18 cellular contexts compared by ENCODE assay signal in the genomic region with DNA sequence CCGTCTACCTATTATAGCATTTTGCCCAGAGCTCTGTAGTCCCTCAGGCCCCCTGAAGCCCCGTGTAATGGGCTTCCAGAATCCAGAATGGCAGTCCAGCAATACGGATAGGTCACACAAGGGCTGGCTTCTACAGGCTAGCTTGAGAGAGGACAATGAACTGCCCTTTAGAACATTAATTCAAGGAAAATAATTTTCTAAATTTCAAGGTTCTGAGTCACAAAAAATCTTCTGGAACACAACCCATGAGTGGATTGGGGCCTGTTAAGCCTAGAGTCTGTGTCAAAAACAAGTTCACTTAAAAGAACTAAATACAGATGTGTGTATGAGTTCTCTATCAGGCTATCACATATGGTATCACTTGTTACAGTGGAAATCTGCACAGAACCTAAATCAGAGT. TPM values are rescaled to one million over a fixed set of nuclear protein-coding genes. Genes with fewer than 3 reads are reported as not detected.
DNase-seq lines count a peak whose midpoint lies in the region; TF ChIP-seq lines count a peak whose summit lies in the region.
"Had no signal": no experiment of that assay in that cellular context is flagged by ENCODE, and none has a peak within 500 bp of the region (broad histone marks: within the 10 kb centered on the region; RNA-seq: fewer than 3 reads in every experiment).

No MANE protein-coding gene starts in this region.

- no peak overlapping the region for H3K27ac Mint-ChIP-seq in activated CD4-positive, alpha-beta memory T cell treated with anti-CD3 and anti-CD28 coated beads for 36 hours
- H3K27ac Mint-ChIP-seq: activated CD8-positive, alpha-beta T cell treated with anti-CD3 and anti-CD28 coated beads, Interleukin-2, amount 10 ng/mL, durations not matched to agents 7 days and 5 days; activated naive CD8-positive, alpha-beta T cell treated with anti-CD3 and anti-CD28 coated beads, Interleukin-2, amount 50 U/mL, for 24 hours; activated T-helper 1 cell treated with anti-CD3 and anti-CD28 coated beads, Interleukin-12 subunit alpha, Interleukin-12 subunit beta, Interleukin-2, Interleukin-4 antibody, amounts not matched to agents 30 ng/mL and 10 ng/mL and 1 ng/mL, durations not matched to agents 14 hours and 24 hours and 36 hours; dendritic cell treated with granulocyte-macrophage colony-stimulating factor and Interleukin-4, amounts not matched to agents 40 ng/mL and 50 ng/mL, for 4 days had no signal

- H3K9ac ChIP-seq in adipocyte (ENCODE audit: low read length): peak overlapping the region; percentile 54

- H3K4me3 ChIP-seq in adipocyte (ENCODE audit: low read length) (peak overlapping the region; percentile 55), fibroblast of pulmonary artery (replicated peaks; ENCODE audit: low read depth, low read length) (no peak overlapping the region)
- H3K4me3 ChIP-seq: sigmoid colon had no signal

- H3K4me3 Mint-ChIP-seq in activated CD4-positive, alpha-beta memory T cell treated with anti-CD3 and anti-CD28 coated beads for 36 hours: no peak overlapping the region
- H3K4me3 Mint-ChIP-seq: activated CD8-positive, alpha-beta T cell treated with anti-CD3 and anti-CD28 coated beads, Interleukin-2, amount 10 ng/mL, durations not matched to agents 7 days and 5 days; activated naive CD8-positive, alpha-beta T cell treated with anti-CD3 and anti-CD28 coated beads, Interleukin-2, amount 50 U/mL, for 24 hours; activated T-helper 1 cell treated with anti-CD3 and anti-CD28 coated beads, Interleukin-12 subunit alpha, Interleukin-12 subunit beta, Interleukin-2, Interleukin-4 antibody, amounts not matched to agents 30 ng/mL and 10 ng/mL and 1 ng/mL, durations not matched to agents 14 hours and 24 hours and 36 hours; dendritic cell treated with granulocyte-macrophage colony-stimulating factor and Interleukin-4, amounts not matched to agents 40 ng/mL and 50 ng/mL, for 4 days had no signal

- DNase-seq in GM03348 (ENCODE audit: low spot score) (peak; percentile 77), adipocyte (ENCODE audit: low read depth) (peak; percentile 84), fibroblast of pulmonary artery (ENCODE audit: low read depth) (peak; percentile 41), stromal cell of bone marrow (ENCODE audit: low read depth) (peak; percentile 33), retina (no peak), UCSD-AML1 (lab: John Stamatoyannopoulos, UW; ENCODE audit: unreplicated experiment) (no peak)
- no peak for DNase-seq in activated CD4-positive, alpha-beta memory T cell treated with anti-CD3 and anti-CD28 coated beads for 36 hours
- DNase-seq: activated CD8-positive, alpha-beta T cell treated with anti-CD3 and anti-CD28 coated beads, Interleukin-2, amount 10 ng/mL, durations not matched to agents 7 days and 5 days; activated naive CD8-positive, alpha-beta T cell treated with anti-CD3 and anti-CD28 coated beads, Interleukin-2, amount 50 U/mL, for 24 hours; hippocampal formation; kidney glomerular epithelial cell; NCI-H1436 treated with DMSO at 0.1 percent for 48 hours; NCI-H2227 treated with DMSO at 0.1 percent for 48 hours; RPMI8226; sigmoid colon; stimulated activated CD4-positive, alpha-beta T cell treated with anti-CD3 and anti-CD28 coated beads, Interleukin-2, amount 100 ng/mL, for 48 hours had no signal

- no peaks in the 10 kb centered on the region for H3K27me3 Mint-ChIP-seq in activated CD4-positive, alpha-beta memory T cell treated with anti-CD3 and anti-CD28 coated beads for 36 hours
- H3K27me3 Mint-ChIP-seq: activated naive CD8-positive, alpha-beta T cell treated with anti-CD3 and anti-CD28 coated beads, Interleukin-2, amount 50 U/mL, for 24 hours; dendritic cell treated with granulocyte-macrophage colony-stimulating factor and Interleukin-4, amounts not matched to agents 40 ng/mL and 50 ng/mL, for 4 days had no signal

- H3K9me3 Mint-ChIP-seq in activated CD4-positive, alpha-beta memory T cell treated with anti-CD3 and anti-CD28 coated beads for 36 hours: no peaks in the 10 kb centered on the region
- H3K9me3 Mint-ChIP-seq: activated naive CD8-positive, alpha-beta T cell treated with anti-CD3 and anti-CD28 coated beads, Interleukin-2, amount 50 U/mL, for 24 hours; activated T-helper 1 cell treated with anti-CD3 and anti-CD28 coated beads, Interleukin-12 subunit alpha, Interleukin-12 subunit beta, Interleukin-2, Interleukin-4 antibody, amounts not matched to agents 30 ng/mL and 10 ng/mL and 1 ng/mL, durations not matched to agents 14 hours and 24 hours and 36 hours; dendritic cell treated with granulocyte-macrophage colony-stimulating factor and Interleukin-4, amounts not matched to agents 40 ng/mL and 50 ng/mL, for 4 days had no signal

- POLR2A ChIA-PET in activated CD4-positive, alpha-beta memory T cell treated with anti-CD3 and anti-CD28 coated beads for 36 hours (lab: Charles Lee): no interaction called here

- CTCF ChIA-PET in activated CD4-positive, alpha-beta memory T cell treated with anti-CD3 and anti-CD28 coated beads for 36 hours (lab: Charles Lee): no interaction called here

- peaks cover 3% of the 10 kb centered on the region for H3K9me3 ChIP-seq in adipocyte (ENCODE audit: control insufficient read depth, low read length)
- H3K9me3 ChIP-seq: sigmoid colon had no signal

- peaks cover 6% of the 10 kb centered on the region for H3K4me1 Mint-ChIP-seq in activated CD4-positive, alpha-beta memory T cell treated with anti-CD3 and anti-CD28 coated beads for 36 hours (ENCODE audit: low read depth)

- intact Hi-C loops in activated CD4-positive, alpha-beta memory T cell treated with anti-CD3 and anti-CD28 coated beads for 36 hours (cut with micrococcal nuclease): no loop called here

- peaks cover 30% of the 10 kb centered on the region for H3K36me3 ChIP-seq in adipocyte (ENCODE audit: control insufficient read depth, insufficient read depth, low read length, severe bottlenecking)

- H3K27me3 ChIP-seq in adipocyte (replicated peaks; ENCODE audit: control insufficient read depth, insufficient read depth, low read length): no peaks in the 10 kb centered on the region
- H3K27me3 ChIP-seq: sigmoid colon had no signal

- no peak for TF ChIP-seq CTCF in fibroblast of pulmonary artery (IDR thresholded peaks at IDR 0.05; ENCODE audit: low read length, missing control alignments)

- peaks cover 34% of the 10 kb centered on the region for H3K4me1 ChIP-seq in adipocyte (ENCODE audit: control insufficient read depth, insufficient read depth, low read length)

- H3K36me3 Mint-ChIP-seq in activated CD4-positive, alpha-beta memory T cell treated with anti-CD3 and anti-CD28 coated beads for 36 hours: peaks cover 16% of the 10 kb centered on the region

RNA-seq across cellular contexts. Expression of a gene that starts 28.8 kb away (rescaled TPM):
- total RNA-seq in activated CD4-positive, alpha-beta memory T cell treated with anti-CD3 and anti-CD28 coated beads for 36 hours: 10 to 100 TPM; 32.0 to 32.7 TPM

Comparison
In these comparisons a context has a peak if more than half of its experiments do, and no peak if none do; other contexts are left out.
1. DNase-seq: peak in GM03348 (single experiment), adipocyte (single experiment), fibroblast of pulmonary artery (single experiment) and stromal cell of bone marrow (single experiment); none in retina (single experiment), activated CD4-positive, alpha-beta memory T cell treated with anti-CD3 and anti-CD28 coated beads for 36 hours (single experiment) and UCSD-AML1 (single experiment).